ENCODE assay signal across 16 cellular contexts in genomic region chr2:144261966-144262365, GRCh38.
A peak's percentile ranks its signal among the peaks of the same experiment; 100 is the strongest.
DNase-seq lines count a peak whose midpoint lies in the region; ATAC-seq, FAIRE-seq and TF ChIP-seq lines count a peak whose summit lies in the region.
"Had no signal": no experiment of that assay in that cellular context is flagged by ENCODE, and none has a peak within 500 bp of the region (broad histone marks: within the 10 kb centered on the region; RNA-seq: fewer than 3 reads in every experiment).

No MANE protein-coding gene starts in this region.

- no peak for TF ChIP-seq RAD21 in H1 (IDR thresholded peaks at IDR 0.05 in 1 of 2, conservative IDR thresholded peaks at IDR 0.05 in 1 of 2; ENCODE audit: low read depth in 2 of 2, low read length in 2 of 2)

- H3K9me3 Mint-ChIP-seq in activated T-cell treated with anti-CD3 and anti-CD28 coated beads, Interleukin-2, amount 50 U/mL, for 72 hours: peaks cover 5 to 11% of the 10 kb centered on the region in 2 donors
- H3K9me3 Mint-ChIP-seq in activated CD8-positive, alpha-beta T cell treated with anti-CD3 and anti-CD28 coated beads, Interleukin-2, amount 10 ng/mL, durations not matched to agents 7 days and 5 days (ENCODE audit: insufficient read depth): peaks cover 18% of the 10 kb centered on the region

- no peak overlapping the region for H2AFZ ChIP-seq in H1 (ENCODE audit: low read length)

- H2BK120ac ChIP-seq in H1 (replicated peaks; ENCODE audit: low read depth, low read length): no peak overlapping the region

- POLR2A ChIA-PET in activated CD8-positive, alpha-beta T cell treated with anti-CD3 and anti-CD28 coated beads, Interleukin-2, amount 10 ng/mL, durations not matched to agents 7 days and 5 days (lab: Charles Lee): no interaction called here
- POLR2A ChIA-PET in H1 (lab: Charles Lee; ENCODE audit: partially characterized antibody): no interaction called here

- 0 out of 4 replicates have a peak, but pooled peaks cover 0 to 6% of the 10 kb centered on the region in 2 experiments for H3K9me3 ChIP-seq in H1 (ENCODE audit: insufficient read depth in 2 of 2, low read depth in 1 of 2, low read length in 1 of 2)

- TF ChIP-seq CTCF in H1 (IDR thresholded peaks at IDR 0.05; ENCODE audit: control extremely low read depth in 1 of 3, insufficient read depth in 1 of 3, low read depth in 1 of 3, low read length in 3 of 3) (no peak), lower leg skin (IDR thresholded peaks at IDR 0.05) (no peak), GM10266 (IDR thresholded peaks at IDR 0.05; ENCODE audit: control insufficient read depth, insufficient read depth, low read depth, missing control alignments) (no peak)

- H3K4me2 ChIP-seq in H1 (ENCODE audit: insufficient read depth in 1 of 2, low read depth in 2 of 2, low read length in 2 of 2): no peak overlapping the region

- H4K5ac ChIP-seq in H1 (ENCODE audit: insufficient read length, low read depth, low read length): no peak overlapping the region

- H4K20me1 ChIP-seq in H1 (replicated peaks in 1 of 2; ENCODE audit: control insufficient read depth in 1 of 2, insufficient read depth in 2 of 2, low read length in 2 of 2): no peaks in the 10 kb centered on the region

- no peak overlapping the region for H3K23ac ChIP-seq in H1 (ENCODE audit: insufficient read length)

- no peak overlapping the region for H3K4ac ChIP-seq in H1 (replicated peaks; ENCODE audit: insufficient read length, low read depth, low read length)

- peaks cover 13 to 23% of the 10 kb centered on the region in 2 donors for H3K36me3 Mint-ChIP-seq in activated T-cell treated with anti-CD3 and anti-CD28 coated beads, Interleukin-2, amount 50 U/mL, for 72 hours (ENCODE audit: insufficient read depth in 2 of 2)
- H3K36me3 Mint-ChIP-seq in activated CD8-positive, alpha-beta T cell treated with anti-CD3 and anti-CD28 coated beads, Interleukin-2, amount 10 ng/mL, durations not matched to agents 7 days and 5 days (ENCODE audit: low read depth): peaks cover 28% of the 10 kb centered on the region

- no peak overlapping the region for H2BK20ac ChIP-seq in H1 (ENCODE audit: low read length)

- no peaks in the 10 kb centered on the region for H3K27me3 Mint-ChIP-seq in activated T-cell treated with anti-CD3 and anti-CD28 coated beads, Interleukin-2, amount 50 U/mL, for 72 hours (ENCODE audit: low read depth)
- no peaks in the 10 kb centered on the region for H3K27me3 Mint-ChIP-seq in activated CD8-positive, alpha-beta T cell treated with anti-CD3 and anti-CD28 coated beads, Interleukin-2, amount 10 ng/mL, durations not matched to agents 7 days and 5 days (ENCODE audit: low read depth)

- peak in 1 of 2 donors; percentile 21 for DNase-seq in activated T-cell treated with anti-CD3 and anti-CD28 coated beads, Interleukin-2, amount 50 U/mL, for 72 hours
- DNase-seq in activated T-cell treated with anti-CD3 and anti-CD28 coated beads, Interleukin-2, amount 50 U/mL, for 48 hours: no peak
- DNase-seq in activated CD8-positive, alpha-beta T cell treated with anti-CD3 and anti-CD28 coated beads, Interleukin-2, amount 10 ng/mL, durations not matched to agents 7 days and 5 days: no peak
- DNase-seq in H1 (ENCODE audit: low read depth in 1 of 2, low spot score in 2 of 2): no peak
- no peak for DNase-seq in T1000 (lab: John Stamatoyannopoulos, UW)
- DNase-seq in lower leg skin (ENCODE audit: low spot score in 2 of 2): no peak
- DNase-seq in GM10266 (ENCODE audit: extremely low spot score): no peak
- DNase-seq: ACHN, AML-193, H9, NCI-H1417, NCI-H187 treated with DMSO at 0.1 percent for 48 hours, NCI-H345, NCI-H526 treated with DMSO at 0.1 percent for 48 hours, Right ventricle myocardium superior had no signal

- CTCF ChIA-PET in activated CD8-positive, alpha-beta T cell treated with anti-CD3 and anti-CD28 coated beads, Interleukin-2, amount 10 ng/mL, durations not matched to agents 7 days and 5 days (lab: Charles Lee): interaction anchor here (0.6 kb wide), 1 partner anchor 21 kb away, joined by 3 read pairs; no protein-coding TSS in a partner anchor
- CTCF ChIA-PET in H1 (lab: Charles Lee; ENCODE audit: partially characterized antibody): no interaction called here

- H2BK5ac ChIP-seq in H1 (ENCODE audit: low read depth, low read length): no peak overlapping the region

- 0 out of 2 replicates have a peak overlapping the region, but pooled peaks have one; percentile 2 for H2BK12ac ChIP-seq in H1 (ENCODE audit: low read depth, low read length)

- no peak overlapping the region for H3K4me3 ChIP-seq in H1 (ENCODE audit: extremely low read depth in 1 of 4, insufficient read depth in 2 of 4, low read depth in 3 of 4, low read length in 4 of 4)
- no peak overlapping the region for H3K4me3 ChIP-seq in lower leg skin (ENCODE audit: low read depth, poor library complexity, severe bottlenecking)

- TF ChIP-seq POLR2A in H1 (IDR thresholded peaks at IDR 0.05; ENCODE audit: control extremely low read depth in 1 of 2, low read depth in 2 of 2, low read length in 2 of 2) (no peak), lower leg skin (IDR thresholded peaks at IDR 0.05) (no peak)

- no peaks in the 10 kb centered on the region for H3K27me3 ChIP-seq in H1 (replicated peaks in 1 of 4; ENCODE audit: control insufficient read depth in 3 of 4, extremely low read depth in 1 of 4, insufficient read depth in 3 of 4, low read length in 3 of 4)

- FAIRE-seq in H1 (lab: Jason Lieb, UNC): no peak
- FAIRE-seq: RCC 7860 had no signal

- intact Hi-C loops in lower leg skin (cut with DNase I; ENCODE audit: low total_unique reads): no loop called here

- H3K79me2 ChIP-seq in H1 (ENCODE audit: control insufficient read depth in 1 of 2, insufficient read depth in 2 of 2, low read length in 2 of 2): no peaks in the 10 kb centered on the region

- H3K18ac ChIP-seq in H1 (ENCODE audit: extremely low read depth, low read length): no peak overlapping the region

- H4K8ac ChIP-seq in H1 (ENCODE audit: extremely low read depth, insufficient read depth, low read length): no peak overlapping the region

- TF ChIP-seq EP300 in H1 (IDR thresholded peaks at IDR 0.05; ENCODE audit: borderline replicate concordance in 1 of 2, low read depth in 2 of 2, low read length in 2 of 2): no peak

- H3K79me1 ChIP-seq in H1 (ENCODE audit: low read depth, low read length): no peaks in the 10 kb centered on the region

- no peak overlapping the region for H3K14ac ChIP-seq in H1 (ENCODE audit: insufficient read length)

- no peak overlapping the region for H3K9ac ChIP-seq in H1 (replicated peaks in 1 of 4; ENCODE audit: extremely low read depth in 1 of 4, low read depth in 3 of 4, low read length in 3 of 4)

- peak overlapping the region; percentile 30 for H3K27ac Mint-ChIP-seq in activated T-cell treated with anti-CD3 and anti-CD28 coated beads, Interleukin-2, amount 50 U/mL, for 72 hours
- H3K27ac Mint-ChIP-seq in activated CD8-positive, alpha-beta T cell treated with anti-CD3 and anti-CD28 coated beads, Interleukin-2, amount 10 ng/mL, durations not matched to agents 7 days and 5 days: peak overlapping the region; percentile 43
- H3K27ac Mint-ChIP-seq: H9 had no signal

- WGBS in H1 (ENCODE audit: extremely low coverage in 1 of 2, insufficient coverage in 1 of 2, insufficient read length in 1 of 2, insufficient replicate concordance in 2 of 2, low coverage in 1 of 2, low lambda C conversion rate in 2 of 2, missing lambda C conversion rate in 1 of 2), 2 experiments: 95% methylated on average over 2 of the region's 2 CpGs; no CpG with 5 or more reads in 1 of the 2 experiments
- 91 to 93% methylated on average over 2 of the region's 2 CpGs for WGBS in lower leg skin, 2 donors

- H3K23me2 ChIP-seq in H1 (ENCODE audit: low read depth, low read length): peaks cover 3% of the 10 kb centered on the region; the same call in 1 of the 2 replicates

- H3K56ac ChIP-seq in H1 (replicated peaks; ENCODE audit: insufficient read length, low read depth, low read length): no peak overlapping the region

- no peaks in the 10 kb centered on the region; a peak in 1 of 8 replicates for H3K36me3 ChIP-seq in H1 (ENCODE audit: control insufficient read depth in 2 of 4, insufficient read depth in 4 of 4, low read length in 3 of 4)

- H3K27ac ChIP-seq in H1 (ENCODE audit: low read depth, low read length): no peak overlapping the region

- H3K4me3 Mint-ChIP-seq in activated T-cell treated with anti-CD3 and anti-CD28 coated beads, Interleukin-2, amount 50 U/mL, for 72 hours: peak overlapping the region; percentile 3 to 21
- peak overlapping the region; percentile 3 for H3K4me3 Mint-ChIP-seq in activated CD8-positive, alpha-beta T cell treated with anti-CD3 and anti-CD28 coated beads, Interleukin-2, amount 10 ng/mL, durations not matched to agents 7 days and 5 days
- H3K4me3 Mint-ChIP-seq: H9 had no signal

- no peaks in the 10 kb centered on the region; a peak in 1 of 7 replicates for H3K4me1 ChIP-seq in H1 (replicated peaks in 1 of 4; ENCODE audit: control insufficient read depth in 3 of 4, insufficient read depth in 4 of 4, low read length in 3 of 4)

- no peak overlapping the region for H2BK15ac ChIP-seq in H1 (ENCODE audit: low read length)

- H4K91ac ChIP-seq in H1 (replicated peaks; ENCODE audit: insufficient read length, low read length): no peak overlapping the region

- peak; percentile 71 to 74 for ATAC-seq in activated T-cell treated with anti-CD3 and anti-CD28 coated beads, Interleukin-2, amount 50 U/mL, for 72 hours (replicated peaks in 1 of 2)
- ATAC-seq in activated CD8-positive, alpha-beta T cell treated with anti-CD3 and anti-CD28 coated beads, Interleukin-2, amount 10 ng/mL, durations not matched to agents 7 days and 5 days: peak; percentile 51

- H3K4me1 Mint-ChIP-seq in activated T-cell treated with anti-CD3 and anti-CD28 coated beads, Interleukin-2, amount 50 U/mL, for 72 hours (ENCODE audit: low read depth): peaks cover 36% of the 10 kb centered on the region
- peaks cover 37% of the 10 kb centered on the region for H3K4me1 Mint-ChIP-seq in activated CD8-positive, alpha-beta T cell treated with anti-CD3 and anti-CD28 coated beads, Interleukin-2, amount 10 ng/mL, durations not matched to agents 7 days and 5 days (ENCODE audit: low read depth)

- no peak overlapping the region for H2AK5ac ChIP-seq in H1 (ENCODE audit: low read depth, low read length)

TF ChIP-seq in H1, 55 proteins besides CTCF, POLR2A, EP300 and RAD21 (continues in another document):
- TF ChIP-seq, protein P1, sequence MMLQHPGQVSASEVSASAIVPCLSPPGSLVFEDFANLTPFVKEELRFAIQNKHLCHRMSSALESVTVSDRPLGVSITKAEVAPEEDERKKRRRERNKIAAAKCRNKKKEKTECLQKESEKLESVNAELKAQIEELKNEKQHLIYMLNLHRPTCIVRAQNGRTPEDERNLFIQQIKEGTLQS (IDR thresholded peaks at IDR 0.05; ENCODE audit: insufficient read depth, low read depth, low read length): no peak
- TF ChIP-seq SAP30 (IDR thresholded peaks at IDR 0.05; ENCODE audit: insufficient read depth, insufficient replicate concordance, low read length) (no peak), RNF2 (IDR thresholded peaks at IDR 0.05; ENCODE audit: borderline replicate concordance, low read depth, low read length, missing control alignments, poor library complexity, severe bottlenecking) (no peak), SUZ12 (IDR thresholded peaks at IDR 0.05; ENCODE audit: low read length) (no peak), SP2 (IDR thresholded peaks at IDR 0.05; ENCODE audit: low read length) (no peak)
